In genomic region chr13:98022210-98022609, GRCh38 we compare ENCODE assay signal across 11 cellular contexts.
DNase-seq lines count a peak whose midpoint lies in the region; ATAC-seq and TF ChIP-seq lines count a peak whose summit lies in the region.
"Had no signal": no experiment of that assay in that cellular context is flagged by ENCODE, and none has a peak within 500 bp of the region (broad histone marks: within the 10 kb centered on the region; RNA-seq: fewer than 3 reads in every experiment).

No MANE protein-coding gene starts in this region.

- CTCF ChIA-PET in AG04450 (lab: Charles Lee), result interaction anchor here (0.6 to 1.0 kb wide), 2 partner anchors 11 to 200 kb away, joined by 3 read pairs; no protein-coding TSS in a partner anchor

- no peaks in the 10 kb centered on the region for H3K9me3 ChIP-seq in AG04450 (ENCODE audit: control insufficient read depth, insufficient read depth, low read length)
- no peaks in the 10 kb centered on the region for H3K9me3 ChIP-seq in lung (ENCODE audit: control insufficient read depth in 2 of 2, insufficient read depth in 1 of 2, low read length in 1 of 2)
- H3K9me3 ChIP-seq in HAP-1, result no peaks in the 10 kb centered on the region

- H3K4me3 ChIP-seq in AG04450 (ENCODE audit: low read depth, low read length), result no peak overlapping the region
- no peak overlapping the region for H3K4me3 ChIP-seq in lung
- no peak overlapping the region for H3K4me3 ChIP-seq in HAP-1

- peaks cover 1 to 3% of the 10 kb centered on the region in 2 donors for H3K4me1 ChIP-seq in lung (ENCODE audit: control insufficient read depth in 2 of 2, insufficient read depth in 2 of 2, low read length in 2 of 2)
- H3K4me1 ChIP-seq in HAP-1, result peaks cover 4% of the 10 kb centered on the region

- ATAC-seq in lung (ENCODE audit: insufficient read depth, low FRiP score) (peak; percentile 41), GM19467 (IDR thresholded peaks at IDR 0.05; ENCODE audit: unreplicated experiment) (no peak)

- POLR2A ChIA-PET in AG04450 (lab: Yijun Ruan, JAX), result no interaction called here

- H3K36me3 ChIP-seq in lung (ENCODE audit: control insufficient read depth in 2 of 2, insufficient read depth in 2 of 2, low read length in 2 of 2) (peaks cover 13 to 45% of the 10 kb centered on the region in 2 donors), HAP-1 (replicated peaks) (peaks cover 67% of the 10 kb centered on the region)

- H3K27me3 ChIP-seq in AG04450 (ENCODE audit: control insufficient read depth, insufficient read depth, low read length) (no peaks in the 10 kb centered on the region), lung (ENCODE audit: control insufficient read depth, insufficient read depth) (no peaks in the 10 kb centered on the region), HAP-1 (ENCODE audit: low read depth) (no peaks in the 10 kb centered on the region)

- H3K27ac ChIP-seq in AG04450 (ENCODE audit: low read depth, low read length) (no peak overlapping the region), lung (ENCODE audit: low read depth in 1 of 2, low read length in 1 of 2) (no peak overlapping the region)

- WGBS in lung, 2 donors, result 38 to 86% methylated on average over 1 of the region's 1 CpG

- DNase-seq in AG04450 (ENCODE audit: low read depth, low spot score), result peak; percentile 38
- peak; percentile 29 for DNase-seq in NCI-H2029 treated with DMSO at 0.1 percent for 48 hours (lab: John Stamatoyannopoulos, UW)
- DNase-seq in dedifferentiated amniotic fluid mesenchymal stem cell (ENCODE audit: extremely low spot score), result peak; percentile 57
- DNase-seq in lung (ENCODE audit: low spot score), result peak; percentile 44
- no peak for DNase-seq in NCI-H774 (lab: John Stamatoyannopoulos, UW)
- no peak for DNase-seq in HAP-1 (ENCODE audit: low spot score in 2 of 2)
- DNase-seq in T-helper 1 cell, result no peak
- DNase-seq: activated CD4-positive, CD25-positive, alpha-beta regulatory T cell; CD4-positive, alpha-beta T cell; NK-92 treated with Interleukin-12 subunit alpha and Interleukin-12 subunit beta, amount 100 ng/mL, for 24 hours had no signal

- in situ Hi-C loops in HAP-1 (cut with MboI; ENCODE audit: low sequenced_read_pairs), result no loop called here

- TF ChIP-seq CTCF in AG04450 (IDR thresholded peaks at IDR 0.05; ENCODE audit: low read depth, low read length) (no peak), lung (IDR thresholded peaks at IDR 0.05; ENCODE audit: control extremely low read depth, extremely low read depth) (no peak)

Comparison
In these comparisons a context has a peak if more than half of its experiments do, and no peak if none do; other contexts are left out.
1. DNase-seq: peak in AG04450 (single experiment), NCI-H2029 treated with DMSO at 0.1 percent for 48 hours (single experiment), dedifferentiated amniotic fluid mesenchymal stem cell (single experiment) and lung (single experiment); none in NCI-H774 (single experiment), HAP-1 (0 of 2) and T-helper 1 cell (0 of 5).